Comparison of ENCODE assay signal across 1 cellular context in genomic region chr2:120754067-120754960, GRCh38.
TF ChIP-seq lines count a peak whose summit lies in the region.

No MANE protein-coding gene starts in this region.

TF ChIP-seq in WTC11, 78 proteins besides CTCF, POLR2A, EP300 and RAD21 (continued from another document):
- TF ChIP-seq STAT6 (CRISPR knock-in tag; conservative IDR thresholded peaks at IDR 0.05; ENCODE audit: low read depth) (no peak), ATF6 (CRISPR knock-in tag; IDR thresholded peaks at IDR 0.05) (no peak), JUN (CRISPR knock-in tag; IDR thresholded peaks at IDR 0.05) (no peak), HMGA2 (CRISPR knock-in tag; IDR thresholded peaks at IDR 0.05) (no peak), PRDM15 (CRISPR knock-in tag; IDR thresholded peaks at IDR 0.05) (no peak), TEAD4 (CRISPR knock-in tag; IDR thresholded peaks at IDR 0.05) (no peak), E2F4 (CRISPR knock-in tag; IDR thresholded peaks at IDR 0.05; ENCODE audit: borderline replicate concordance, low read depth) (no peak)
